22 cellular contexts compared by ENCODE assay signal in the genomic region with DNA sequence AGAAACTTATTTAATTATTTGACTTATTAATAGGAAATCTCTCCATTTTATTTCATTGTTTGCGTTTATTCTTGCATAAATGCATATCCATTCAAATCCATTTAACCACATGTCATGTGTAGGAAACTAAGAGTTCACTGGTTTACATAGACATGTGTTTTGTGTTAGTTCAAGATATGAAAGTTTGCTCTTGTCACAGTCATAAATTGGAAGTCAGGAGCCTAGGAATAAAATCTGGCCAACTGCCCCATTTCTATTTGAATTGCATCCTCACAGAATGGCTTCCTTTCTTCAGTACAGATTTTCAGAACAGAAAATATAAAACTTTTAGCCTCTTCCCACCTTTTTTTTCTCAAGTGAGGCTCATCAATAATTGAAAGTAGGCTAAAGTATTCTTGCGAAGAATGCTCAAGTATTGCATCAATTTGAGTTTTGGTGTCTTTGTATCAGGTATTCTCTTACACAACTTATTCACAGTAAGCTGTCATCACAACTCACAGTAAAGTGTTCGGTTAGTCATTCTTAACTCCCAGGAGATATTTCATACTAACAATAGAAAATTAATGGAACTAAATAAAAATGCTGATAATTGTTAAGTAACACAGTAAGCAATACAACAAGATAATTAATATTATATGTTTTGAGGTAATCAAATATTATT.
DNase-seq lines count a peak whose midpoint lies in the region; TF ChIP-seq lines count a peak whose summit lies in the region.
"Had no signal": no experiment of that assay in that cellular context is flagged by ENCODE, and none has a peak within 500 bp of the region (broad histone marks: within the 10 kb centered on the region; RNA-seq: fewer than 3 reads in every experiment).

No MANE protein-coding gene starts in this region.

- H3K4me3 ChIP-seq in cardiac fibroblast (replicated peaks in 1 of 2; ENCODE audit: low read depth in 2 of 2, low read length in 2 of 2) (no peak overlapping the region), fibroblast of pulmonary artery (replicated peaks; ENCODE audit: low read depth, low read length) (no peak overlapping the region), skeletal muscle cell (ENCODE audit: low read depth, low read length) (no peak overlapping the region), A673 (ENCODE audit: low read depth, low read length, poor library complexity, severe bottlenecking) (no peak overlapping the region)
- H3K4me3 ChIP-seq: GM23338, MG63 had no signal

- no peaks in the 10 kb centered on the region for H3K27me3 ChIP-seq in A673 (replicated peaks; ENCODE audit: insufficient read depth, low read depth, low read length, poor library complexity)
- H3K27me3 ChIP-seq: MG63 had no signal

- DNase-seq in NCI-H226 (peak; percentile 4), cardiac fibroblast (ENCODE audit: low read depth in 2 of 2) (peak; percentile 44 to 66), fibroblast of pulmonary artery (ENCODE audit: low read depth) (peak; percentile 39), skeletal muscle cell (ENCODE audit: low read depth) (peak; percentile 72), A673 (ENCODE audit: low spot score) (no peak), ecto neural progenitor cell (ENCODE audit: low spot score) (no peak)
- no peak for DNase-seq in stimulated activated CD4-positive, alpha-beta T cell treated with anti-CD3 and anti-CD28 coated beads, Interleukin-4, amount 100 ng/mL, for 24 hours
- DNase-seq: DMS 273 treated with DMSO at 0.1 percent for 48 hours, GDM1, HCEC 1CT, MG63, NCI-H1092, NCI-H146, NCI-H2029 treated with DMSO at 0.1 percent for 48 hours, NCI-H2171, NCI-H510A, NCI-H774, OCI-M1, Right ventricle myocardium superior had no signal

- no peaks in the 10 kb centered on the region for H3K4me1 ChIP-seq in A673 (ENCODE audit: insufficient read depth, low read length, poor library complexity, severe bottlenecking)

- H3K9me3 ChIP-seq in A673 (ENCODE audit: low read depth, low read length, poor library complexity, severe bottlenecking) = no peaks in the 10 kb centered on the region
- H3K9me3 ChIP-seq: MG63 had no signal

- intact Hi-C loops in A673 (cut with micrococcal nuclease; ENCODE audit: unreplicated experiment) = no loop called here

- CTCF ChIA-PET in A673 (lab: Charles Lee) = no interaction called here

- H3K36me3 ChIP-seq in A673 (ENCODE audit: insufficient read depth, low read length, poor library complexity, severe bottlenecking) = no peaks in the 10 kb centered on the region
- H3K36me3 ChIP-seq: MG63 had no signal

- H3K27ac ChIP-seq in A673 (ENCODE audit: low read depth, low read length, poor library complexity, severe bottlenecking) = no peak overlapping the region
- H3K27ac ChIP-seq: HL-60, KMS-11 had no signal

- POLR2A ChIA-PET in A673 (lab: Charles Lee; ENCODE audit: low non-redundant PET) = no interaction called here

- BruUV-seq in A673 (replicated peaks; lab: Mats Ljungman, UMichigan) = no TSS peak

- TF ChIP-seq CTCF in cardiac fibroblast (IDR thresholded peaks at IDR 0.05; ENCODE audit: low read depth, low read length) = no peak
- TF ChIP-seq CTCF in fibroblast of pulmonary artery (IDR thresholded peaks at IDR 0.05; ENCODE audit: low read length, missing control alignments) = no peak
- no peak for TF ChIP-seq CTCF in A673 (conservative IDR thresholded peaks at IDR 0.05; ENCODE audit: low read depth, low read length)

Comparison
In these comparisons a context has a peak if more than half of its experiments do, and no peak if none do; other contexts are left out.
1. DNase-seq: peak in NCI-H226 (single experiment), cardiac fibroblast (2 of 2), fibroblast of pulmonary artery (single experiment) and skeletal muscle cell (single experiment); none in A673 (single experiment), ecto neural progenitor cell (single experiment) and stimulated activated CD4-positive, alpha-beta T cell treated with anti-CD3 and anti-CD28 coated beads, Interleukin-4, amount 100 ng/mL, for 24 hours (single experiment).